In genomic region chr3:119240582-119241434, GRCh38 we compare ENCODE assay signal across 8 cellular contexts. TPM values are rescaled to one million over a fixed set of nuclear protein-coding genes. Genes with fewer than 3 reads are reported as not detected.
DNase-seq lines count a peak whose midpoint lies in the region; ATAC-seq and TF ChIP-seq lines count a peak whose summit lies in the region.

A gene with protein sequence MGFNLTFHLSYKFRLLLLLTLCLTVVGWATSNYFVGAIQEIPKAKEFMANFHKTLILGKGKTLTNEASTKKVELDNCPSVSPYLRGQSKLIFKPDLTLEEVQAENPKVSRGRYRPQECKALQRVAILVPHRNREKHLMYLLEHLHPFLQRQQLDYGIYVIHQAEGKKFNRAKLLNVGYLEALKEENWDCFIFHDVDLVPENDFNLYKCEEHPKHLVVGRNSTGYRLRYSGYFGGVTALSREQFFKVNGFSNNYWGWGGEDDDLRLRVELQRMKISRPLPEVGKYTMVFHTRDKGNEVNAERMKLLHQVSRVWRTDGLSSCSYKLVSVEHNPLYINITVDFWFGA (minus strand): TSS chr3:119240878. CDS start chr3:119230099, 10,779 bp downstream.

- CTCF ChIA-PET in CD4-positive, alpha-beta memory T cell (lab: Charles Lee; ENCODE audit: partially characterized antibody): interaction anchor here (0.5 to 3.4 kb wide), 46 partner anchors 8 to 466 kb away, joined by 3 to 120 read pairs (median 4); partner anchors contain the start of genes ARHGAP31, IGSF11, POGLUT1 and TEX55
- CTCF ChIA-PET in activated CD4-positive, alpha-beta memory T cell treated with anti-CD3 and anti-CD28 coated beads for 36 hours (lab: Charles Lee): interaction anchor here (0.6 to 2.8 kb wide), 49 partner anchors 8 to 855 kb away, joined by 3 to 114 read pairs (median 4); partner anchors contain the start of genes ARHGAP31, IGSF11, POGLUT1 and TEX55

- peak within 1 kb of the TSS; percentile 42 to 66 for H3K4me3 ChIP-seq in CD4-positive, alpha-beta memory T cell (ENCODE audit: low read length in 2 of 2)
- peak within 1 kb of the TSS; percentile 78 for H3K4me3 ChIP-seq in ectodermal cell (ENCODE audit: insufficient read depth, low read depth, low read length)
- peak within 1 kb of the TSS; percentile 68 for H3K4me3 ChIP-seq in lower lobe of right lung

- POLR2A ChIA-PET in CD4-positive, alpha-beta memory T cell (lab: Charles Lee; ENCODE audit: partially characterized antibody): interaction anchor here (0.6 to 2.1 kb wide), 14 partner anchors 16 to 854 kb away, joined by 3 to 30 read pairs (median 5); partner anchors contain the start of genes ARHGAP31, POGLUT1, TEX55 and TMEM39A
- POLR2A ChIA-PET in activated CD4-positive, alpha-beta memory T cell treated with anti-CD3 and anti-CD28 coated beads for 36 hours (lab: Charles Lee): interaction anchor here (0.9 to 1.6 kb wide), 4 partner anchors 52 to 82 kb away, joined by 3 to 7 read pairs (median 5); partner anchors contain the start of gene ARHGAP31

- no peaks in the 10 kb centered on the region for H3K27me3 Mint-ChIP-seq in CD4-positive, alpha-beta memory T cell
- H3K27me3 Mint-ChIP-seq in activated CD4-positive, alpha-beta memory T cell treated with anti-CD3 and anti-CD28 coated beads for 36 hours: no peaks in the 10 kb centered on the region

- peaks cover 23 to 46% (median 31%) of the 10 kb centered on the region in 4 donors for H3K4me1 Mint-ChIP-seq in CD4-positive, alpha-beta memory T cell
- peaks cover 31% of the 10 kb centered on the region for H3K4me1 Mint-ChIP-seq in activated CD4-positive, alpha-beta memory T cell treated with anti-CD3 and anti-CD28 coated beads for 36 hours (ENCODE audit: low read depth)

- peak; percentile 57 to 74 (median 67) for DNase-seq in CD4-positive, alpha-beta memory T cell
- peak; percentile 96 for DNase-seq in NCI-H82 (lab: John Stamatoyannopoulos, UW)
- peak; percentile 81 for DNase-seq in activated CD4-positive, alpha-beta memory T cell treated with anti-CD3 and anti-CD28 coated beads for 36 hours
- peak; percentile 93 for DNase-seq in lower lobe of right lung
- DNase-seq in stimulated activated CD4-positive, alpha-beta T cell treated with anti-CD3 and anti-CD28 coated beads, TNF-alpha, amount 100 ng/mL, for 1 hour (ENCODE audit: low read depth in 3 of 3, low spot score in 1 of 3): peak in 2 of 3 donors; percentile 34 to 44

- H3K9me3 ChIP-seq in CD4-positive, alpha-beta memory T cell (ENCODE audit: control insufficient read depth in 1 of 2, low read length in 2 of 2): no peaks in the 10 kb centered on the region
- H3K9me3 ChIP-seq in ectodermal cell (ENCODE audit: control insufficient read depth, low read length): no peaks in the 10 kb centered on the region
- H3K9me3 ChIP-seq in lower lobe of right lung: no peaks in the 10 kb centered on the region

- peaks cover 4 to 6% of the 10 kb centered on the region in 2 donors for H3K36me3 Mint-ChIP-seq in CD4-positive, alpha-beta memory T cell
- peaks cover 11% of the 10 kb centered on the region for H3K36me3 Mint-ChIP-seq in activated CD4-positive, alpha-beta memory T cell treated with anti-CD3 and anti-CD28 coated beads for 36 hours

- no peaks in the 10 kb centered on the region for H3K27me3 ChIP-seq in CD4-positive, alpha-beta memory T cell (ENCODE audit: insufficient read depth, low read length)
- no peaks in the 10 kb centered on the region for H3K27me3 ChIP-seq in ectodermal cell (ENCODE audit: control insufficient read depth, insufficient read depth, low read length, poor library complexity, severe bottlenecking)
- H3K27me3 ChIP-seq in lower lobe of right lung (ENCODE audit: low read depth): no peaks in the 10 kb centered on the region

- H3K4me1 ChIP-seq in CD4-positive, alpha-beta memory T cell (ENCODE audit: insufficient read depth, low read length): peaks cover 50% of the 10 kb centered on the region
- H3K4me1 ChIP-seq in ectodermal cell (ENCODE audit: control insufficient read depth, insufficient read depth, low read length) (no peaks in the 10 kb centered on the region), lower lobe of right lung (peaks cover 38% of the 10 kb centered on the region)

- ATAC-seq in GM19438 (IDR thresholded peaks at IDR 0.05; ENCODE audit: low read depth, unreplicated experiment): peak; percentile 89
- ATAC-seq in HG03565 (IDR thresholded peaks at IDR 0.05; ENCODE audit: unreplicated experiment): peak; percentile 79
- ATAC-seq in lower lobe of right lung: peak; percentile 96 to 98

- H3K27ac Mint-ChIP-seq in CD4-positive, alpha-beta memory T cell: peak within 1 kb of the TSS; percentile 69 to 97 (median 94)
- H3K27ac Mint-ChIP-seq in activated CD4-positive, alpha-beta memory T cell treated with anti-CD3 and anti-CD28 coated beads for 36 hours: peak within 1 kb of the TSS; percentile 86

- peak within 1 kb of the TSS; percentile 77 for H3K27ac ChIP-seq in CD4-positive, alpha-beta memory T cell (ENCODE audit: low read depth, low read length)
- peak within 1 kb of the TSS; percentile 87 for H3K27ac ChIP-seq in ectodermal cell (ENCODE audit: insufficient read depth, low read depth, low read length, poor library complexity, severe bottlenecking)
- peak within 1 kb of the TSS; percentile 94 for H3K27ac ChIP-seq in lower lobe of right lung

- TF ChIP-seq CTCF in lower lobe of right lung (IDR thresholded peaks at IDR 0.05): no peak

- peaks cover 3% of the 10 kb centered on the region for H3K36me3 ChIP-seq in CD4-positive, alpha-beta memory T cell (ENCODE audit: insufficient read depth, low read length)
- H3K36me3 ChIP-seq in ectodermal cell (ENCODE audit: control insufficient read depth, insufficient read depth, low read length) (peaks cover under 1% of the 10 kb centered on the region), lower lobe of right lung (peaks cover 5% of the 10 kb centered on the region)

- peak within 1 kb of the TSS; percentile 76 to 95 (median 88) for H3K4me3 Mint-ChIP-seq in CD4-positive, alpha-beta memory T cell
- H3K4me3 Mint-ChIP-seq in activated CD4-positive, alpha-beta memory T cell treated with anti-CD3 and anti-CD28 coated beads for 36 hours: peak within 1 kb of the TSS; percentile 81

- 1 to 2% methylated on average over 68 to 70 of the region's 71 CpGs for WGBS in ectodermal cell, 2 experiments

- no peaks in the 10 kb centered on the region for H3K9me3 Mint-ChIP-seq in CD4-positive, alpha-beta memory T cell
- H3K9me3 Mint-ChIP-seq in activated CD4-positive, alpha-beta memory T cell treated with anti-CD3 and anti-CD28 coated beads for 36 hours: no peaks in the 10 kb centered on the region

- intact Hi-C loops in CD4-positive, alpha-beta memory T cell (cut with micrococcal nuclease): loop anchor here (1.0 to 2.0 kb wide), 7 partner anchors 22 to 257 kb away; partner anchors contain the start of genes ARHGAP31, TIMMDC1 and TMEM39A
- intact Hi-C loops in activated CD4-positive, alpha-beta memory T cell treated with anti-CD3 and anti-CD28 coated beads for 36 hours (cut with micrococcal nuclease): loop anchor here (1.0 to 5.0 kb wide), 12 partner anchors 10 to 436 kb away; partner anchors contain the start of genes ARHGAP31, COX17, IGSF11 and TIMMDC1
- intact Hi-C loops in lower lobe of right lung (cut with DNase I): no loop called here

RNA-seq across cellular contexts. Expression of the gene that starts here (rescaled TPM):
- 10 to 100 TPM; 15.9 to 18.1 TPM for total RNA-seq in CD4-positive, alpha-beta memory T cell
- 1 to 10 TPM; 5.9 to 8.6 TPM for polyA plus RNA-seq in CD4-positive, alpha-beta memory T cell
- 10 to 100 TPM; 13.5 to 14.2 TPM for total RNA-seq in activated CD4-positive, alpha-beta memory T cell treated with anti-CD3 and anti-CD28 coated beads for 36 hours
- polyA plus RNA-seq in ectodermal cell (2013, experiment 1 of 4): 29.8 TPM
- polyA plus RNA-seq in ectodermal cell (2013, experiment 2 of 4): 32.1 TPM
- polyA plus RNA-seq in ectodermal cell (2013, experiment 3 of 4): 25.3 TPM
- polyA plus RNA-seq in ectodermal cell (2013, experiment 4 of 4): 29.2 TPM
- total RNA-seq in lower lobe of right lung: 13.5 TPM

Comparison
In these comparisons a context has a peak if more than half of its experiments do, and no peak if none do; other contexts are left out.
1. Peak in every context shown above with its lines: DNase-seq, ATAC-seq, H3K4me3 ChIP-seq and H3K27ac ChIP-seq.
2. DNase-seq: peak in every context shown above with its lines; median percentile 96 in NCI-H82; 93 in lower lobe of right lung; 81 in activated CD4-positive, alpha-beta memory T cell treated with anti-CD3 and anti-CD28 coated beads for 36 hours; 67 in CD4-positive, alpha-beta memory T cell; 39 in stimulated activated CD4-positive, alpha-beta T cell treated with anti-CD3 and anti-CD28 coated beads, TNF-alpha, amount 100 ng/mL, for 1 hour.